ENCODE assay signal across 9 cellular contexts in genomic region chr17:34797724-34798123, GRCh38.
DNase-seq lines count a peak whose midpoint lies in the region; ATAC-seq and TF ChIP-seq lines count a peak whose summit lies in the region.
"Had no signal": no experiment of that assay in that cellular context is flagged by ENCODE, and none has a peak within 500 bp of the region (broad histone marks: within the 10 kb centered on the region; RNA-seq: fewer than 3 reads in every experiment).

No MANE protein-coding gene starts in this region.

- H3K4me1 Mint-ChIP-seq in MCF 10A (ENCODE audit: insufficient read depth, unreplicated experiment) = no peaks in the 10 kb centered on the region

- H3K36me3 Mint-ChIP-seq in MCF 10A (ENCODE audit: insufficient read depth, unreplicated experiment) = no peaks in the 10 kb centered on the region

- H3K4me3 Mint-ChIP-seq in MCF 10A (ENCODE audit: unreplicated experiment) = no peak overlapping the region

- DNase-seq in H7 (peak; percentile 87), RWPE1 (ENCODE audit: low spot score) (peak; percentile 53), DMS114 treated with DMSO at 0.1 percent for 48 hours (lab: John Stamatoyannopoulos, UW; ENCODE audit: unreplicated experiment) (no peak), DMS53 (lab: John Stamatoyannopoulos, UW) (no peak), MCF 10A (ENCODE audit: unreplicated experiment) (no peak)
- DNase-seq in stimulated activated CD4-positive, alpha-beta T cell treated with anti-CD3 and anti-CD28 coated beads, Interleukin-12 subunit alpha, Interleukin-12 subunit beta, amount 100 ng/mL, for 48 hours (ENCODE audit: low read depth in 2 of 3, low spot score in 1 of 3) = peak in 2 of 3 donors; percentile 7 to 14

- H3K27ac Mint-ChIP-seq in MCF 10A (ENCODE audit: low read depth, unreplicated experiment) = no peak overlapping the region

- no peak for TF ChIP-seq CTCF in RWPE1 (conservative IDR thresholded peaks at IDR 0.05; ENCODE audit: low read depth)
- no peak for TF ChIP-seq CTCF in MCF 10A (IDR thresholded peaks at IDR 0.05; ENCODE audit: unreplicated experiment)

- peaks cover 59% of the 10 kb centered on the region; the same call in 1 of the 2 replicates for H3K27me3 ChIP-seq in H7 (ENCODE audit: control insufficient read depth, insufficient read depth, low read length)
- H3K27me3 ChIP-seq: right lobe of liver had no signal

- no peaks in the 10 kb centered on the region for H3K36me3 ChIP-seq in H7 (replicated peaks; ENCODE audit: control insufficient read depth, insufficient read depth, low read length)
- H3K36me3 ChIP-seq: right lobe of liver had no signal

- no peak overlapping the region for H3K4me3 ChIP-seq in H7 (ENCODE audit: insufficient read depth, low read depth, low read length)
- H3K4me3 ChIP-seq: right lobe of liver had no signal

- intact Hi-C loops in MCF 10A (cut with micrococcal nuclease) = no loop called here

- no peaks in the 10 kb centered on the region for H3K27me3 Mint-ChIP-seq in MCF 10A (ENCODE audit: insufficient read depth, unreplicated experiment)

- H3K9me3 Mint-ChIP-seq in MCF 10A (ENCODE audit: unreplicated experiment) = peaks cover 64% of the 10 kb centered on the region

- H3K27ac ChIP-seq in RWPE1 = no peak overlapping the region
- H3K27ac ChIP-seq: right lobe of liver had no signal

- POLR2A ChIA-PET in RWPE1 (lab: Yijun Ruan, JAX; ENCODE audit: low non-redundant PET) (no interaction called here), MCF 10A (lab: Yijun Ruan, JAX) (no interaction called here)

- ATAC-seq in esophagus mucosa (peak; percentile 46), HG03378 (IDR thresholded peaks at IDR 0.05; ENCODE audit: unreplicated experiment) (no peak)

- CTCF ChIA-PET in RWPE1 (lab: Yijun Ruan, JAX) = no interaction called here
- CTCF ChIA-PET in MCF 10A (lab: Yijun Ruan, JAX) = no interaction called here

- no TSS peak for BruUV-seq in MCF 10A (replicated peaks; lab: Mats Ljungman, UMichigan)

Comparison
In these comparisons a context has a peak if more than half of its experiments do, and no peak if none do; other contexts are left out.
1. DNase-seq: peak in H7 (single experiment), RWPE1 (single experiment) and stimulated activated CD4-positive, alpha-beta T cell treated with anti-CD3 and anti-CD28 coated beads, Interleukin-12 subunit alpha, Interleukin-12 subunit beta, amount 100 ng/mL, for 48 hours (2 of 3); none in DMS114 treated with DMSO at 0.1 percent for 48 hours (single experiment), DMS53 (single experiment) and MCF 10A (single experiment).